ENCODE assay signal across 29 cellular contexts in the genomic region with DNA sequence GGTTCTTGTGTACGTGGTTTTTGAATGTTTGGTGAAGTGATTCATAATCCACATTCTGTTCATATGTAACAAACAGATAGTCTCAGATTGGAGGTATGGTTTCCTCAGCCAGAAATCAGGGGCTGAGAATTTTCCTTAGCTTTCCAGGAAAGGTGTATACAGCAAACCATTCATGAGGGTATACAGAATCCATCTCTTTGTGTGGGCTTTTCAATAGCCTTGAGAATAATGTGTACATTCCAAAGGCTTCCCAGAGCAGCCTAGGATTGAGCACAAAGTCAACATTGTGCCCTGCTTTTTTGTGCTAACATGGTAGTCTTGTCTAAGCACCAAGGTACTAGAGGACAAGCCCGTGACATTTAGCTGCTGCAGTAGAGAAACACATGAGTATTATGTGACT.
"Had no signal": no experiment of that assay in that cellular context is flagged by ENCODE, and none has a peak within 500 bp of the region (broad histone marks: within the 10 kb centered on the region; RNA-seq: fewer than 3 reads in every experiment).

No MANE protein-coding gene starts in this region.

- H3K36me3 Mint-ChIP-seq: activated CD4-positive, alpha-beta memory T cell treated with anti-CD3 and anti-CD28 coated beads for 36 hours; activated naive CD4-positive, alpha-beta T cell treated with anti-CD3 and anti-CD28 coated beads, Interleukin-2, amount 10 ng/mL, durations not matched to agents 7 days and 5 days; activated naive CD8-positive, alpha-beta T cell treated with anti-CD3 and anti-CD28 coated beads, Interleukin-2, amount 10 ng/mL, durations not matched to agents 7 days and 5 days; natural killer cell; stimulated activated naive B cell treated with anti-CD40 and anti-IgM and Interleukin-4, amounts not matched to agents 10 μg/mL and 1 μg/mL and 100 μg/mL, for 72 hours had no signal

- H3K27ac Mint-ChIP-seq: activated CD4-positive, alpha-beta memory T cell treated with anti-CD3 and anti-CD28 coated beads for 36 hours; activated naive CD4-positive, alpha-beta T cell treated with anti-CD3 and anti-CD28 coated beads, Interleukin-2, amount 10 ng/mL, durations not matched to agents 7 days and 5 days; activated naive CD8-positive, alpha-beta T cell treated with anti-CD3 and anti-CD28 coated beads, Interleukin-2, amount 10 ng/mL, durations not matched to agents 7 days and 5 days; activated T-helper 1 cell treated with anti-CD3 and anti-CD28 coated beads, Interleukin-12 subunit alpha, Interleukin-12 subunit beta, Interleukin-2, Interleukin-4 antibody, amounts not matched to agents 30 ng/mL and 10 ng/mL and 1 ng/mL, durations not matched to agents 14 hours and 24 hours and 36 hours; dendritic cell treated with granulocyte-macrophage colony-stimulating factor and Interleukin-4, amounts not matched to agents 40 ng/mL and 50 ng/mL, for 4 days; natural killer cell; neural progenitor cell; stimulated activated naive B cell treated with anti-CD40 and anti-IgM and Interleukin-4, amounts not matched to agents 10 μg/mL and 1 μg/mL and 100 μg/mL, for 72 hours had no signal

- H3K4me3 Mint-ChIP-seq: activated CD4-positive, alpha-beta memory T cell treated with anti-CD3 and anti-CD28 coated beads for 36 hours; activated naive CD4-positive, alpha-beta T cell treated with anti-CD3 and anti-CD28 coated beads, Interleukin-2, amount 10 ng/mL, durations not matched to agents 7 days and 5 days; activated naive CD8-positive, alpha-beta T cell treated with anti-CD3 and anti-CD28 coated beads, Interleukin-2, amount 10 ng/mL, durations not matched to agents 7 days and 5 days; activated T-helper 1 cell treated with anti-CD3 and anti-CD28 coated beads, Interleukin-12 subunit alpha, Interleukin-12 subunit beta, Interleukin-2, Interleukin-4 antibody, amounts not matched to agents 30 ng/mL and 10 ng/mL and 1 ng/mL, durations not matched to agents 14 hours and 24 hours and 36 hours; dendritic cell treated with granulocyte-macrophage colony-stimulating factor and Interleukin-4, amounts not matched to agents 40 ng/mL and 50 ng/mL, for 4 days; natural killer cell; neural progenitor cell; stimulated activated naive B cell treated with anti-CD40 and anti-IgM and Interleukin-4, amounts not matched to agents 10 μg/mL and 1 μg/mL and 100 μg/mL, for 72 hours had no signal

- H3K4me1 Mint-ChIP-seq: activated naive CD4-positive, alpha-beta T cell treated with anti-CD3 and anti-CD28 coated beads, Interleukin-2, amount 10 ng/mL, durations not matched to agents 7 days and 5 days; activated naive CD8-positive, alpha-beta T cell treated with anti-CD3 and anti-CD28 coated beads, Interleukin-2, amount 10 ng/mL, durations not matched to agents 7 days and 5 days; natural killer cell; stimulated activated naive B cell treated with anti-CD40 and anti-IgM and Interleukin-4, amounts not matched to agents 10 μg/mL and 1 μg/mL and 100 μg/mL, for 72 hours had no signal

- H3K36me3 ChIP-seq: ascending aorta, esophagus muscularis mucosa, heart left ventricle, left ventricle myocardium inferior, neural progenitor cell, tibial nerve, uterus had no signal

- H3K27me3 Mint-ChIP-seq: activated CD4-positive, alpha-beta memory T cell treated with anti-CD3 and anti-CD28 coated beads for 36 hours; activated naive CD4-positive, alpha-beta T cell treated with anti-CD3 and anti-CD28 coated beads, Interleukin-2, amount 10 ng/mL, durations not matched to agents 7 days and 5 days; dendritic cell treated with granulocyte-macrophage colony-stimulating factor and Interleukin-4, amounts not matched to agents 40 ng/mL and 50 ng/mL, for 4 days had no signal

- ATAC-seq: activated CD4-positive, CD25-positive, alpha-beta regulatory T cell treated with anti-CD3 and anti-CD28 coated beads, Interleukin-2, amount 50 U/mL, for 24 hours; foreskin keratinocyte; heart left ventricle; natural killer cell; psoas muscle; stimulated activated naive B cell treated with anti-CD40 and anti-IgM and Interleukin-4, amounts not matched to agents 10 μg/mL and 1 μg/mL and 100 μg/mL, for 72 hours had no signal

- H3K4me1 ChIP-seq: heart left ventricle, left ventricle myocardium inferior, neural progenitor cell, parathyroid adenoma, psoas muscle, tibial nerve, uterus had no signal

- H3K9me3 Mint-ChIP-seq: activated naive CD4-positive, alpha-beta T cell treated with anti-CD3 and anti-CD28 coated beads, Interleukin-2, amount 10 ng/mL, durations not matched to agents 7 days and 5 days; activated naive CD8-positive, alpha-beta T cell treated with anti-CD3 and anti-CD28 coated beads, Interleukin-2, amount 10 ng/mL, durations not matched to agents 7 days and 5 days; activated T-helper 1 cell treated with anti-CD3 and anti-CD28 coated beads, Interleukin-12 subunit alpha, Interleukin-12 subunit beta, Interleukin-2, Interleukin-4 antibody, amounts not matched to agents 30 ng/mL and 10 ng/mL and 1 ng/mL, durations not matched to agents 14 hours and 24 hours and 36 hours had no signal

- DNase-seq: activated CD4-positive, alpha-beta memory T cell treated with anti-CD3 and anti-CD28 coated beads for 36 hours; activated CD4-positive, alpha-beta T cell treated with anti-CD3 and anti-CD28 coated beads for 48 hours; activated CD8-positive, alpha-beta memory T cell treated with anti-CD3 and anti-CD28 coated beads, Interleukin-2, amount 50 U/mL, for 4 hours; activated gamma-delta T cell; activated naive CD4-positive, alpha-beta T cell treated with anti-CD3 and anti-CD28 coated beads, Interleukin-2, amount 10 ng/mL, durations not matched to agents 7 days and 5 days; activated naive CD8-positive, alpha-beta T cell treated with anti-CD3 and anti-CD28 coated beads, Interleukin-2, amount 10 ng/mL, durations not matched to agents 7 days and 5 days; activated T-cell treated with anti-CD3 and anti-CD28 coated beads, Interleukin-2, amount 50 U/mL, for 1 hour; central memory CD4-positive, alpha-beta T cell; heart left ventricle; left ventricle myocardium inferior; mesendoderm; natural killer cell; occipital lobe; psoas muscle; stimulated activated CD4-positive, alpha-beta T cell treated with anti-CD3 and anti-CD28 coated beads, Interleukin-15, amount 100 ng/mL, for 24 hours; stimulated activated CD4-positive, alpha-beta T cell treated with anti-CD3 and anti-CD28 coated beads, Interleukin-2, amount 100 ng/mL, for 24 hours; stimulated activated naive B cell treated with anti-CD40 and anti-IgM and Interleukin-4, amounts not matched to agents 10 μg/mL and 1 μg/mL and 100 μg/mL, for 72 hours; uterus had no signal

- H3K27me3 ChIP-seq: ascending aorta, esophagus muscularis mucosa, foreskin keratinocyte, heart left ventricle, neural progenitor cell, tibial nerve, uterus had no signal

- H3K27ac ChIP-seq: ascending aorta, esophagus muscularis mucosa, foreskin keratinocyte, heart left ventricle, left ventricle myocardium inferior, neural progenitor cell, parathyroid adenoma, psoas muscle, tibial nerve, uterus, VCaP had no signal

- H3K79me2 ChIP-seq: parathyroid adenoma had no signal

- H3K4me3 ChIP-seq: ascending aorta, esophagus muscularis mucosa, heart left ventricle, left ventricle myocardium inferior, lung, neural progenitor cell, psoas muscle, tibial nerve, uterus had no signal

- H3K9me3 ChIP-seq: ascending aorta, esophagus muscularis mucosa, psoas muscle, uterus had no signal

- H3K4me2 ChIP-seq: neural progenitor cell had no signal

- H2AFZ ChIP-seq: neural progenitor cell, parathyroid adenoma had no signal
